Comparison of ENCODE assay signal across 1 cellular context in genomic region chr7:101391991-101392390, GRCh38.
TF ChIP-seq lines count a peak whose summit lies in the region.

No MANE protein-coding gene starts in this region.

TF ChIP-seq in HepG2, 621 proteins besides CTCF, POLR2A, EP300 and RAD21:
- peak; percentile 49 for TF ChIP-seq ZNF687 (CRISPR knock-in tag; IDR thresholded peaks at IDR 0.05)
- TF ChIP-seq ZNF235 (CRISPR knock-in tag; IDR thresholded peaks at IDR 0.05; ENCODE audit: borderline replicate concordance): no peak
- 0 out of 2 replicates have a peak, but pooled peaks have one; percentile 17 for TF ChIP-seq ZBTB33 (CRISPR knock-in tag; IDR thresholded peaks at IDR 0.05)
TF ChIP-seq in HepG2: peak in this region for 2.
